Comparison of ENCODE assay signal across 9 cellular contexts in genomic region chrX:136766785-136767103, GRCh38. TPM values are rescaled to one million over a fixed set of nuclear protein-coding genes. Genes with fewer than 3 reads are reported as not detected.
DNase-seq lines count a peak whose midpoint lies in the region; ATAC-seq and TF ChIP-seq lines count a peak whose summit lies in the region.
"Had no signal": no experiment of that assay in that cellular context is flagged by ENCODE, and none has a peak within 500 bp of the region (broad histone marks: within the 10 kb centered on the region; RNA-seq: fewer than 3 reads in every experiment).

No MANE protein-coding gene starts in this region.

- no peaks in the 10 kb centered on the region for H3K36me3 ChIP-seq in lower lobe of right lung

- H3K9me3 Mint-ChIP-seq in stimulated activated naive CD8-positive, alpha-beta T cell treated with anti-CD3 and anti-CD28 coated beads, Interleukin-15, Interleukin-2, amounts not matched to agents 100 ng/mL and 50 ng/mL, for 24 hours, result no peaks in the 10 kb centered on the region
- H3K9me3 Mint-ChIP-seq in brain, result peaks cover 0 to 3% (median 0%) of the 10 kb centered on the region in 5 experiments

- no peak for TF ChIP-seq CTCF in brain (conservative IDR thresholded peaks at IDR 0.05)
- no peak for TF ChIP-seq CTCF in lower lobe of right lung (IDR thresholded peaks at IDR 0.05)

- no peaks in the 10 kb centered on the region for H3K27me3 Mint-ChIP-seq in stimulated activated naive CD8-positive, alpha-beta T cell treated with anti-CD3 and anti-CD28 coated beads, Interleukin-15, Interleukin-2, amounts not matched to agents 100 ng/mL and 50 ng/mL, for 24 hours
- H3K27me3 Mint-ChIP-seq in brain, result no peaks in the 10 kb centered on the region

- H3K4me3 ChIP-seq in lower lobe of right lung, result peak overlapping the region; percentile 66

- no peaks in the 10 kb centered on the region for H3K9me3 ChIP-seq in lower lobe of right lung

- no peak for ATAC-seq in stimulated activated naive CD8-positive, alpha-beta T cell treated with anti-CD3 and anti-CD28 coated beads, Interleukin-15, Interleukin-2, amounts not matched to agents 100 U/mL and 50 U/mL, for 24 hours
- ATAC-seq in lower lobe of right lung (peak; percentile 25 to 42), HG03095 (IDR thresholded peaks at IDR 0.05; ENCODE audit: unreplicated experiment) (no peak), GM21381 (IDR thresholded peaks at IDR 0.05; ENCODE audit: unreplicated experiment) (no peak)

- intact Hi-C loops in lower lobe of right lung (cut with DNase I), result no loop called here

- H3K36me3 Mint-ChIP-seq in stimulated activated naive CD8-positive, alpha-beta T cell treated with anti-CD3 and anti-CD28 coated beads, Interleukin-15, Interleukin-2, amounts not matched to agents 100 ng/mL and 50 ng/mL, for 24 hours (ENCODE audit: low read depth), result peaks cover 2% of the 10 kb centered on the region
- H3K36me3 Mint-ChIP-seq in brain, result peaks cover 5% of the 10 kb centered on the region

- no peak overlapping the region for H3K27ac Mint-ChIP-seq in stimulated activated naive CD8-positive, alpha-beta T cell treated with anti-CD3 and anti-CD28 coated beads, Interleukin-15, Interleukin-2, amounts not matched to agents 100 ng/mL and 50 ng/mL, for 24 hours
- H3K27ac Mint-ChIP-seq in brain, result peak overlapping the region in 3 of 5 experiments; percentile 77 to 95 (median 87)

- H3K4me1 Mint-ChIP-seq in stimulated activated naive CD8-positive, alpha-beta T cell treated with anti-CD3 and anti-CD28 coated beads, Interleukin-15, Interleukin-2, amounts not matched to agents 100 ng/mL and 50 ng/mL, for 24 hours (ENCODE audit: low read depth), result peaks cover 68% of the 10 kb centered on the region
- H3K4me1 Mint-ChIP-seq in brain, result peaks cover 26% of the 10 kb centered on the region

- H3K27ac ChIP-seq in lower lobe of right lung, result peak overlapping the region; percentile 85
- H3K27ac ChIP-seq: epithelial cell of prostate had no signal

- H3K4me3 Mint-ChIP-seq in stimulated activated naive CD8-positive, alpha-beta T cell treated with anti-CD3 and anti-CD28 coated beads, Interleukin-15, Interleukin-2, amounts not matched to agents 100 ng/mL and 50 ng/mL, for 24 hours, result peak overlapping the region; percentile 82
- peak overlapping the region; percentile 75 to 89 (median 83) for H3K4me3 Mint-ChIP-seq in brain

- H3K27me3 ChIP-seq in lower lobe of right lung (ENCODE audit: low read depth), result no peaks in the 10 kb centered on the region

- H3K4me1 ChIP-seq in lower lobe of right lung, result no peaks in the 10 kb centered on the region

- DNase-seq in stimulated activated naive CD8-positive, alpha-beta T cell treated with anti-CD3 and anti-CD28 coated beads, Interleukin-15, Interleukin-2, amounts not matched to agents 100 U/mL and 50 U/mL, for 24 hours, result no peak
- no peak for DNase-seq in lower lobe of right lung
- DNase-seq in SW 1271 (lab: John Stamatoyannopoulos, UW), result no peak
- DNase-seq in stimulated activated CD8-positive, alpha-beta memory T cell treated with anti-CD3 and anti-CD28 coated beads, Interleukin-4, amount 100 ng/mL, for 48 hours, result no peak

RNA-seq across cellular contexts. Expression of gene ARHGEF6, which starts 14.0 kb away (rescaled TPM):
- polyA plus RNA-seq in brain (ENCODE audit: insufficient read depth, low read depth, low replicate concordance), result 6.8 TPM
- total RNA-seq in lower lobe of right lung, result 33.7 TPM

Comparison
In these comparisons a context has a peak if more than half of its experiments do, and no peak if none do; other contexts are left out.
1. ATAC-seq: peak in lower lobe of right lung (2 of 2); none in stimulated activated naive CD8-positive, alpha-beta T cell treated with anti-CD3 and anti-CD28 coated beads, Interleukin-15, Interleukin-2, amounts not matched to agents 100 U/mL and 50 U/mL, for 24 hours (single experiment), HG03095 (single experiment) and GM21381 (single experiment).